Comparison of ENCODE assay signal across 2 cellular contexts in the genomic region with DNA sequence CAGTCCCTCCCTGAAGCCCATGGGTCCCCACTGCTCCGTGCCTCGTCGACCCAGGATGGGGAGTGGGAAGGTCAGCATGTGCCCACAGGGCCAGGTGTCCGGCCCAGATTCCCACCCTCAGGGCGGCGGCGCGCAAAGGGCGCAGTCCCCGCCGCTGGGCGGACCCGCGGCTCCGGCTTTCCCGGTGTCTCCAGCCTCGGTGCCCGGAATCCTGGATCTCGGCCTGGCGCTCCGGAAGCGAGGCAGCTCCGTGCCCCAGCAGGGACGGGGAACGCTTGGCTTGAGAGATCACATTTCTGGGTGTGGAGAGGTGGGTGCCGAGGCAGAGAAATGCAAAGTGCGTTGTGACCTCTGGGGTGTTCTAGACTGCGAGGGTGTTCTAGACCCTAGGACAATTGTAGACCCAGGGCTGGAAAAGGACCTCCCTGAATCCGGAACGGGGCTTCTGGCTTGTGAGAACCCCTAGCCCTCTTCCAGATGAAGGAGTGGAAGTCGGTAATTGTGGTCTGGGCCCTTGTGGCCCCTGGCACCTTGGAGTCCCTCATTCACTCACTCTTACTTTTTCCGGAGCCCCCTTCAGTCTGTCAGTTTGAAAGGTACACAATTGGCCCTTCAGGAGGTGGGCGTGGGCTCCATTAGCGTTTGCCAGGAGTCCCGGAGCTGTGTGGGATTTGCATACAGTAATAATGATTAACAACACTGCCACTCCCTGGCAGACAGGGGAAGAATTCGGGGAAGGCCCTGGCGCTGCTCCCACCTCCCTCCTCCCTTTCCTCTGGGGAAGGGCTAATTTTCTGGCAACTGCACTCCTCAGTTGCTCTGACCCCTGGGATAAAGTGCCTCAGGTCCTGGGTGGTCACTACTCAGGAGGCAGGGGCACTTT.
TF ChIP-seq lines count a peak whose summit lies in the region.

No MANE protein-coding gene starts in this region.

TF ChIP-seq in IMR-90, 13 proteins besides CTCF, POLR2A, EP300 and RAD21:
- TF ChIP-seq MXI1 (IDR thresholded peaks at IDR 0.05; ENCODE audit: borderline replicate concordance, low read depth, low read length): no peak
- TF ChIP-seq CHD1 (IDR thresholded peaks at IDR 0.05; ENCODE audit: low read depth, low read length): no peak
- no peak for TF ChIP-seq SMC3 (IDR thresholded peaks at IDR 0.05; ENCODE audit: low read depth, low read length)
- TF ChIP-seq CEBPB (IDR thresholded peaks at IDR 0.05; ENCODE audit: low read depth, low read length): no peak
- TF ChIP-seq, protein P1, sequence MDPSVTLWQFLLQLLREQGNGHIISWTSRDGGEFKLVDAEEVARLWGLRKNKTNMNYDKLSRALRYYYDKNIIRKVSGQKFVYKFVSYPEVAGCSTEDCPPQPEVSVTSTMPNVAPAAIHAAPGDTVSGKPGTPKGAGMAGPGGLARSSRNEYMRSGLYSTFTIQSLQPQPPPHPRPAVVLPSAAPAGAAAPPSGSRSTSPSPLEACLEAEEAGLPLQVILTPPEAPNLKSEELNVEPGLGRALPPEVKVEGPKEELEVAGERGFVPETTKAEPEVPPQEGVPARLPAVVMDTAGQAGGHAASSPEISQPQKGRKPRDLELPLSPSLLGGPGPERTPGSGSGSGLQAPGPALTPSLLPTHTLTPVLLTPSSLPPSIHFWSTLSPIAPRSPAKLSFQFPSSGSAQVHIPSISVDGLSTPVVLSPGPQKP (IDR thresholded peaks at IDR 0.05; ENCODE audit: borderline replicate concordance, low read depth, low read length): no peak
- TF ChIP-seq RCOR1 (IDR thresholded peaks at IDR 0.05; ENCODE audit: insufficient replicate concordance, low read length): no peak
- no peak for TF ChIP-seq MAZ (IDR thresholded peaks at IDR 0.05; ENCODE audit: borderline replicate concordance, low read depth, low read length)
- TF ChIP-seq BHLHE40 (IDR thresholded peaks at IDR 0.05; ENCODE audit: low read depth, low read length): no peak
- TF ChIP-seq FOS (IDR thresholded peaks at IDR 0.05; ENCODE audit: low read depth, low read length): no peak
- TF ChIP-seq USF2 (IDR thresholded peaks at IDR 0.05; ENCODE audit: low read depth, low read length): no peak
- no peak for TF ChIP-seq RFX5 (IDR thresholded peaks at IDR 0.05; ENCODE audit: low read depth, low read length)
- no peak for TF ChIP-seq NFE2L2 (IDR thresholded peaks at IDR 0.05; ENCODE audit: low read depth, low read length)
- TF ChIP-seq MAFK (IDR thresholded peaks at IDR 0.05; ENCODE audit: low read depth, low read length): no peak

TF ChIP-seq in endothelial cell of umbilical vein, 7 proteins besides CTCF, POLR2A, EP300 and RAD21:
- no peak for TF ChIP-seq POLR2AphosphoS5 (IDR thresholded peaks at IDR 0.05; ENCODE audit: insufficient read depth, low read depth, low read length)
- no peak for TF ChIP-seq MAX (IDR thresholded peaks at IDR 0.05; ENCODE audit: insufficient read depth, insufficient read length)
- no peak for TF ChIP-seq FOS (IDR thresholded peaks at IDR 0.05; ENCODE audit: borderline replicate concordance, insufficient read depth, low read length)
- no peak for TF ChIP-seq EZH2 (IDR thresholded peaks at IDR 0.05; ENCODE audit: borderline replicate concordance, low read depth, low read length, severe bottlenecking)
- no peak for TF ChIP-seq MYC (IDR thresholded peaks at IDR 0.05; ENCODE audit: low read depth, low read length)
- TF ChIP-seq GATA2 (IDR thresholded peaks at IDR 0.05; ENCODE audit: insufficient read depth, insufficient read length, low read depth, low read length): no peak
- no peak for TF ChIP-seq JUN (IDR thresholded peaks at IDR 0.05; ENCODE audit: borderline replicate concordance, insufficient read depth, insufficient read length, low read depth)
